1 cellular context compared by ENCODE assay signal in the genomic region with DNA sequence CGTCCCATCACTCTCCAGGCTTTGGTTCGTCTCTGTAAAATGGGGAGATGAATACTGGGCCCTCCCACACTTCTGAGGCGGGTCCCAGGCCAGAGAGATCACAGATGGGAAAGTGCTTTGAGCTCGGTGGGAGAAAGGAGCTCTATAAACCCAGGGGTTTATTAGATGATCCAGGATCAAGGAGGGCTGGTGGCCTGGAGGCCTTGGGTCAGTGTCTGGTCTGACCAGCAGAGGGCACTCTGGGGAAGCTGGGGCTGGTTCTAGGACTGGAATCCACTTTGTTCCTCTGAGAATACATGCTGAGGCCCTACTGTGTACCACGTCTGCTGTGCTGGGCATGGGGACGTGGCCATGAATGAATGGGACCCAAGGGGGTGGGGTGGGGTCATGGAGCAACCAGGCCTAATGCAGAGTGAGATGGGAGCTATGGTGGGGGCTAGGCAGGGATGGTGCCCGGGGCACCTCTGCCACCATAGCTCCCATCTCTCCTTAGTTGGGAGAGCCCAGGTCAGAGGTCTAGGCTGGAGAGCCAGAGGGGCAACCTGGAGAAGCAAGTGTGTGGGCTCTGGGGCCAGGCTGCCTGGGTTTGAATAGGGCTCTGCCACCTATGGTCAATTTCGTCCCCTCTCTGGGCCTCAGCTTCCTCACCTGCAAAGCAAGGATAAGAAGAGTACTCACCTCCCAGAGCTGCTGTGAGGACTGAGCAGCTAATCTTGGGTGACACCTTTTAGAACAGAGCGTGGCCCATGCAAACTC.
TF ChIP-seq lines count a peak whose summit lies in the region.

No MANE protein-coding gene starts in this region.

TF ChIP-seq in SK-N-SH treated with all-trans-retinoic acid at 6 μM for 48 hours, 23 proteins besides CTCF, POLR2A, EP300 and RAD21 (continued from another document):
- TF ChIP-seq, protein P1, sequence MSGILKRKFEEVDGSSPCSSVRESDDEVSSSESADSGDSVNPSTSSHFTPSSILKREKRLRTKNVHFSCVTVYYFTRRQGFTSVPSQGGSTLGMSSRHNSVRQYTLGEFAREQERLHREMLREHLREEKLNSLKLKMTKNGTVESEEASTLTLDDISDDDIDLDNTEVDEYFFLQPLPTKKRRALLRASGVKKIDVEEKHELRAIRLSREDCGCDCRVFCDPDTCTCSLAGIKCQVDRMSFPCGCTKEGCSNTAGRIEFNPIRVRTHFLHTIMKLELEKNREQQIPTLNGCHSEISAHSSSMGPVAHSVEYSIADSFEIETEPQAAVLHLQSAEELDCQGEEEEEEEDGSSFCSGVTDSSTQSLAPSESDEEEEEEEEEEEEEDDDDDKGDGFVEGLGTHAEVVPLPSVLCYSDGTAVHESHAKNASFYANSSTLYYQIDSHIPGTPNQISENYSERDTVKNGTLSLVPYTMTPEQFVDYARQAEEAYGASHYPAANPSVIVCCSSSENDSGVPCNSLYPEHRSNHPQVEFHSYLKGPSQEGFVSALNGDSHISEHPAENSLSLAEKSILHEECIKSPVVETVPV (CRISPR knock-in tag; IDR thresholded peaks at IDR 0.05) = no peak
- TF ChIP-seq ZNF8 (CRISPR knock-in tag; IDR thresholded peaks at IDR 0.05) (no peak), ZNF565 (CRISPR knock-in tag; conservative IDR thresholded peaks at IDR 0.05; ENCODE audit: low read depth) (no peak), ZFP3 (CRISPR knock-in tag; IDR thresholded peaks at IDR 0.05) (no peak), OSR1 (CRISPR knock-in tag; IDR thresholded peaks at IDR 0.05) (no peak)
